In the genomic region with DNA sequence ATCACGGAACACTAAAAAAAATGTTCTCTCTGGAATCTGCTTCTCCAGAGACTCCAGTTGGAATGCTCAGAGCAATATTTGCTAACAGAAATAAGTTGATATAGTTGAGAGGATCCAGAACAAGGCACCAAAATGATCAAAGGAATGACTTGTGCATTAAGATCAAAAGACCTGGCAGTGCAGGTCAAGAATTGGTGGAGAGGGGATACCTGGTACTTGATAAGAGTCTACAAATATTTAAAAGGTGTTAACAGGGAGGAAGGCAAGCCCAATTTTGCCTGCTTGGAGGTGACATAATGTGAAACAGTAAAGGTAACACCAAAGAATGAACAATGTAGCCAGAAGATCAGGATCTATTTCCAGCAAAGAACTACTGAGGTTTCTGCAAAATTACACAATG, we compare ENCODE assay signal across 30 cellular contexts. TPM values are rescaled to one million over a fixed set of nuclear protein-coding genes. Genes with fewer than 3 reads are reported as not detected.
"Had no signal": no experiment of that assay in that cellular context is flagged by ENCODE, and none has a peak within 500 bp of the region (broad histone marks: within the 10 kb centered on the region; RNA-seq: fewer than 3 reads in every experiment).

No MANE protein-coding gene starts in this region.

- H3K4me3 ChIP-seq: body of pancreas, breast epithelium, K562, Peyer's patch had no signal

- H3K36me3 ChIP-seq: breast epithelium, Peyer's patch had no signal

- H3K9me3 ChIP-seq: body of pancreas, breast epithelium, Peyer's patch had no signal

- ATAC-seq: activated CD8-positive, alpha-beta T cell treated with anti-CD3 and anti-CD28 coated beads, Interleukin-2, amount 10 ng/mL, durations not matched to agents 7 days and 5 days; body of pancreas; K562; PC-3 had no signal

- DNase-seq: activated CD4-positive, alpha-beta T cell treated with anti-CD3 and anti-CD28 coated beads, Interleukin-2, amount 50 U/mL, for 4 hours; activated CD8-positive, alpha-beta T cell treated with anti-CD3 and anti-CD28 coated beads, Interleukin-2, amount 10 ng/mL, durations not matched to agents 7 days and 5 days; activated gamma-delta T cell; activated naive CD4-positive, alpha-beta T cell treated with Interleukin-2 at 50 U/mL for 16 hours; activated naive CD8-positive, alpha-beta T cell treated with anti-CD3 and anti-CD28 coated beads, Interleukin-2, amount 10 ng/mL, durations not matched to agents 7 days and 5 days; activated T-cell treated with anti-CD3 and anti-CD28 coated beads, Interleukin-2, amount 50 U/mL, for 24 hours; body of pancreas; central memory CD4-positive, alpha-beta T cell; NCI-H1092 treated with DMSO at 0.1 percent for 48 hours; NCI-H1417; NCI-H146; NCI-H187; NCI-H2029 treated with DMSO at 0.1 percent for 48 hours; NCI-H2107; NCI-H2171; NCI-H510A; NCI-H526; NCI-H748 treated with DMSO at 0.1 percent for 48 hours; NK-92 treated with Interleukin-12 subunit alpha and Interleukin-12 subunit beta, amount 100 ng/mL, for 24 hours; PC-3; Peyer's patch; RPMI8226; SW 1271; T-helper 1 cell; T1000 had no signal

- H3K27ac ChIP-seq: body of pancreas, breast epithelium, Peyer's patch had no signal

- H3K4me1 ChIP-seq: breast epithelium, Peyer's patch had no signal

- H3K27me3 ChIP-seq: breast epithelium, Peyer's patch had no signal

- FAIRE-seq: astrocyte, K562 had no signal

RNA-seq across cellular contexts. Expression of a gene that starts 20.0 kb away (rescaled TPM):
- total RNA-seq: activated CD4-positive, alpha-beta T cell treated with anti-CD3 and anti-CD28 coated beads, Interleukin-2, amount 10 ng/mL, durations not matched to agents 24 days and 14 days; activated naive CD8-positive, alpha-beta T cell treated with anti-CD3 and anti-CD28 coated beads, Interleukin-2, amount 10 ng/mL, durations not matched to agents 7 days and 5 days; activated T-helper 2 cell treated with anti-CD3 and anti-CD28 coated beads, Interferon-gamma antibody, Interleukin-2, Interleukin-4, amounts not matched to agents 10 μg/mL and 5 μg/mL and 100 μg/mL, durations not matched to agents 14 hours and 24 hours and 36 hours had no signal
